ENCODE assay signal across 8 cellular contexts in genomic region chr17:82037113-82037888, GRCh38. TPM values are rescaled to one million over a fixed set of nuclear protein-coding genes. Genes with fewer than 3 reads are reported as not detected.
DNase-seq lines count a peak whose midpoint lies in the region; ATAC-seq and TF ChIP-seq lines count a peak whose summit lies in the region.

Gene DCXR, minus strand, starts transcription at chr17:82037697. Its CDS starts 15 bp downstream, at chr17:82037682.

- peaks cover 18% of the 10 kb centered on the region for H3K36me3 Mint-ChIP-seq in activated T-helper 2 cell treated with anti-CD3 and anti-CD28 coated beads, Interferon-gamma antibody, Interleukin-2, Interleukin-4, amounts not matched to agents 10 μg/mL and 5 μg/mL and 100 μg/mL, durations not matched to agents 14 hours and 24 hours and 36 hours (ENCODE audit: low read depth)
- H3K36me3 Mint-ChIP-seq in natural killer cell, result no peaks in the 10 kb centered on the region

- H3K4me2 ChIP-seq in fibroblast of lung (ENCODE audit: extremely low read depth, insufficient read depth, low read length), result peak within 1 kb of the TSS; percentile 80

- peak within 1 kb of the TSS; percentile 71 for H3K9ac ChIP-seq in fibroblast of lung (ENCODE audit: insufficient read depth, low read length)

- H2AFZ ChIP-seq in fibroblast of lung (ENCODE audit: low read length), result peak within 1 kb of the TSS; percentile 75

- H3K4me1 ChIP-seq in RWPE2 (ENCODE audit: insufficient read depth, poor library complexity, severe bottlenecking) (no peaks in the 10 kb centered on the region), fibroblast of lung (ENCODE audit: control insufficient read depth, extremely low read depth, insufficient read depth, low read length) (peaks cover 4% of the 10 kb centered on the region)

- intact Hi-C loops in activated T-helper 2 cell treated with anti-CD3 and anti-CD28 coated beads, Interferon-gamma antibody, Interleukin-2, Interleukin-4, amounts not matched to agents 10 μg/mL and 5 μg/mL and 100 μg/mL, durations not matched to agents 14 hours and 24 hours and 36 hours (cut with micrococcal nuclease), result loop anchor here (1.0 to 10.0 kb wide), 2 partner anchors 14 to 378 kb away; partner anchors contain the start of genes HEXD, LRRC45 and OGFOD3
- intact Hi-C loops in natural killer cell (cut with micrococcal nuclease), result loop anchor here (1.0 to 5.0 kb wide), 3 partner anchors 14 to 75 kb away; partner anchors contain the start of genes GPS1, LRRC45, NOTUM and RFNG

- H3K36me3 ChIP-seq in RWPE2 (ENCODE audit: low read depth), result peaks cover 18% of the 10 kb centered on the region
- H3K36me3 ChIP-seq in fibroblast of lung (ENCODE audit: control insufficient read depth, insufficient read depth, low read length), result no peaks in the 10 kb centered on the region

- peaks cover 13% of the 10 kb centered on the region for H3K4me1 Mint-ChIP-seq in activated T-helper 2 cell treated with anti-CD3 and anti-CD28 coated beads, Interferon-gamma antibody, Interleukin-2, Interleukin-4, amounts not matched to agents 10 μg/mL and 5 μg/mL and 100 μg/mL, durations not matched to agents 14 hours and 24 hours and 36 hours (ENCODE audit: low read depth)
- H3K4me1 Mint-ChIP-seq in natural killer cell, result peaks cover 7 to 22% of the 10 kb centered on the region in 2 donors

- peak; percentile 92 for ATAC-seq in RWPE2 (ENCODE audit: low read depth)
- ATAC-seq in natural killer cell, result peak; percentile 90 to 98 (median 91)

- H3K9me3 Mint-ChIP-seq in activated T-helper 2 cell treated with anti-CD3 and anti-CD28 coated beads, Interferon-gamma antibody, Interleukin-2, Interleukin-4, amounts not matched to agents 10 μg/mL and 5 μg/mL and 100 μg/mL, durations not matched to agents 14 hours and 24 hours and 36 hours, result no peaks in the 10 kb centered on the region
- H3K9me3 Mint-ChIP-seq in natural killer cell, result no peaks in the 10 kb centered on the region

- H3K27ac ChIP-seq in RWPE2 (ENCODE audit: poor library complexity, severe bottlenecking) (peak within 1 kb of the TSS; percentile 35), fibroblast of lung (ENCODE audit: insufficient read depth, low read length) (peak within 1 kb of the TSS; percentile 78)

- H3K27me3 ChIP-seq in RWPE2 (ENCODE audit: insufficient read depth, poor library complexity, severe bottlenecking), result no peaks in the 10 kb centered on the region
- H3K27me3 ChIP-seq in fibroblast of lung (ENCODE audit: control insufficient read depth, insufficient read depth, low read length), result no peaks in the 10 kb centered on the region

- TF ChIP-seq CTCF in RWPE2 (IDR thresholded peaks at IDR 0.05; ENCODE audit: poor library complexity, severe bottlenecking), result peak; percentile 96
- peak; percentile 47 for TF ChIP-seq CTCF in fibroblast of lung (conservative IDR thresholded peaks at IDR 0.05 in 1 of 2, IDR thresholded peaks at IDR 0.05 in 1 of 2; ENCODE audit: low read depth in 1 of 2, low read length in 2 of 2)
- TF ChIP-seq CTCF in natural killer cell (IDR thresholded peaks at IDR 0.05), result peak; percentile 91

- H3K4me3 ChIP-seq in RWPE2 (ENCODE audit: severe bottlenecking), result peak within 1 kb of the TSS; percentile 65
- peak within 1 kb of the TSS; percentile 67 to 83 (median 70) for H3K4me3 ChIP-seq in fibroblast of lung (replicated peaks in 1 of 4; ENCODE audit: control extremely low read depth in 1 of 4, insufficient read depth in 1 of 4, low read depth in 3 of 4, low read length in 4 of 4)

- H3K27ac Mint-ChIP-seq in activated T-helper 2 cell treated with anti-CD3 and anti-CD28 coated beads, Interferon-gamma antibody, Interleukin-2, Interleukin-4, amounts not matched to agents 10 μg/mL and 5 μg/mL and 100 μg/mL, durations not matched to agents 14 hours and 24 hours and 36 hours, result peak within 1 kb of the TSS; percentile 87
- peak within 1 kb of the TSS; percentile 90 to 94 for H3K27ac Mint-ChIP-seq in natural killer cell

- no peaks in the 10 kb centered on the region for H4K20me1 ChIP-seq in fibroblast of lung (ENCODE audit: control insufficient read depth, extremely low read depth, insufficient read depth, low read length)

- no peaks in the 10 kb centered on the region for H3K27me3 Mint-ChIP-seq in activated T-helper 2 cell treated with anti-CD3 and anti-CD28 coated beads, Interferon-gamma antibody, Interleukin-2, Interleukin-4, amounts not matched to agents 10 μg/mL and 5 μg/mL and 100 μg/mL, durations not matched to agents 14 hours and 24 hours and 36 hours (ENCODE audit: low read depth)
- no peaks in the 10 kb centered on the region for H3K27me3 Mint-ChIP-seq in natural killer cell (ENCODE audit: low read depth in 2 of 2)

- H3K9me3 ChIP-seq in RWPE2 (ENCODE audit: severe bottlenecking), result no peaks in the 10 kb centered on the region
- H3K9me3 ChIP-seq in fibroblast of lung (ENCODE audit: control insufficient read depth, insufficient read depth, low read depth, low read length), result no peaks in the 10 kb centered on the region

- H3K4me3 Mint-ChIP-seq in activated T-helper 2 cell treated with anti-CD3 and anti-CD28 coated beads, Interferon-gamma antibody, Interleukin-2, Interleukin-4, amounts not matched to agents 10 μg/mL and 5 μg/mL and 100 μg/mL, durations not matched to agents 14 hours and 24 hours and 36 hours (ENCODE audit: low read depth), result peak within 1 kb of the TSS; percentile 75
- H3K4me3 Mint-ChIP-seq in natural killer cell, result peak within 1 kb of the TSS; percentile 94

- H3K79me2 ChIP-seq in fibroblast of lung (ENCODE audit: control insufficient read depth, insufficient read depth, low read length), result no peaks in the 10 kb centered on the region

- peak; percentile 99 for DNase-seq in ELF-1 (ENCODE audit: low read depth, low spot score)
- peak; percentile 95 for DNase-seq in H4 (ENCODE audit: low spot score)
- peak; percentile 97 for DNase-seq in LoVo (ENCODE audit: low spot score)
- peak; percentile 99 for DNase-seq in RWPE2 (ENCODE audit: low spot score)
- DNase-seq in activated T-helper 2 cell treated with anti-CD3 and anti-CD28 coated beads, Interferon-gamma antibody, Interleukin-2, Interleukin-4, amounts not matched to agents 10 μg/mL and 5 μg/mL and 100 μg/mL, durations not matched to agents 14 hours and 24 hours and 36 hours (ENCODE audit: low spot score), result peak; percentile 97
- peak; percentile 94 to 96 for DNase-seq in fibroblast of lung (ENCODE audit: low read depth in 2 of 2)
- DNase-seq in natural killer cell, result peak; percentile 94
- DNase-seq in stimulated activated naive CD4-positive, alpha-beta T cell treated with Interleukin-2 at 50 U/mL for 16 hours (lab: John Stamatoyannopoulos, UW), result peak; percentile 97

RNA-seq across cellular contexts. Expression of gene DCXR, which starts in this region (rescaled TPM):
- 99.5 and 107 TPM in 2 replicates for total RNA-seq in H4 (2014; rRNA removed; shearing (Covaris generic))
- total RNA-seq in activated T-helper 2 cell treated with anti-CD3 and anti-CD28 coated beads, Interferon-gamma antibody, Interleukin-2, Interleukin-4, amounts not matched to agents 10 μg/mL and 5 μg/mL and 100 μg/mL, durations not matched to agents 14 hours and 24 hours and 36 hours, result 138 and 145 TPM in 2 replicates
- total RNA-seq in fibroblast of lung (38.3 and 43.6 TPM in 2 replicates), natural killer cell (100 to 1,000 TPM in 2 of 3 donors, 10 to 100 TPM in 1; 93.9 to 171 (median 145) TPM)
- polyA plus RNA-seq in fibroblast of lung, result 34.8 and 75.3 TPM in 2 replicates
- 48.1 and 90.1 TPM in 2 replicates for polyA plus RNA-seq in fibroblast of lung (2012)
- 121 and 132 TPM in 2 replicates for polyA minus RNA-seq in fibroblast of lung (ENCODE audit: low replicate concordance)

Comparison
In these comparisons a context has a peak if more than half of its experiments do, and no peak if none do; other contexts are left out.
1. Peak in every context shown above with its lines: DNase-seq, ATAC-seq, H3K4me3 ChIP-seq and H3K27ac ChIP-seq.